In genomic region chr16:28317040-28317880, GRCh38 we compare ENCODE assay signal across 1 cellular context.
TF ChIP-seq lines count a peak whose summit lies in the region.

No MANE protein-coding gene starts in this region.

TF ChIP-seq in HepG2, 621 proteins besides CTCF, POLR2A, EP300 and RAD21 (continued from another document and continues in another):
- no peak for TF ChIP-seq CEBPZ (IDR thresholded peaks at IDR 0.05; ENCODE audit: low read length)
- no peak for TF ChIP-seq FOXO1 (CRISPR knock-in tag; IDR thresholded peaks at IDR 0.05)
- TF ChIP-seq SMAD9 (CRISPR knock-in tag; IDR thresholded peaks at IDR 0.05), result no peak
- peak; percentile 66 for TF ChIP-seq AGO1 (IDR thresholded peaks at IDR 0.05; ENCODE audit: low read depth, low read length, poor library complexity, severe bottlenecking)
- TF ChIP-seq ZNF7 (CRISPR knock-in tag; IDR thresholded peaks at IDR 0.05), result no peak
- TF ChIP-seq, protein P1, sequence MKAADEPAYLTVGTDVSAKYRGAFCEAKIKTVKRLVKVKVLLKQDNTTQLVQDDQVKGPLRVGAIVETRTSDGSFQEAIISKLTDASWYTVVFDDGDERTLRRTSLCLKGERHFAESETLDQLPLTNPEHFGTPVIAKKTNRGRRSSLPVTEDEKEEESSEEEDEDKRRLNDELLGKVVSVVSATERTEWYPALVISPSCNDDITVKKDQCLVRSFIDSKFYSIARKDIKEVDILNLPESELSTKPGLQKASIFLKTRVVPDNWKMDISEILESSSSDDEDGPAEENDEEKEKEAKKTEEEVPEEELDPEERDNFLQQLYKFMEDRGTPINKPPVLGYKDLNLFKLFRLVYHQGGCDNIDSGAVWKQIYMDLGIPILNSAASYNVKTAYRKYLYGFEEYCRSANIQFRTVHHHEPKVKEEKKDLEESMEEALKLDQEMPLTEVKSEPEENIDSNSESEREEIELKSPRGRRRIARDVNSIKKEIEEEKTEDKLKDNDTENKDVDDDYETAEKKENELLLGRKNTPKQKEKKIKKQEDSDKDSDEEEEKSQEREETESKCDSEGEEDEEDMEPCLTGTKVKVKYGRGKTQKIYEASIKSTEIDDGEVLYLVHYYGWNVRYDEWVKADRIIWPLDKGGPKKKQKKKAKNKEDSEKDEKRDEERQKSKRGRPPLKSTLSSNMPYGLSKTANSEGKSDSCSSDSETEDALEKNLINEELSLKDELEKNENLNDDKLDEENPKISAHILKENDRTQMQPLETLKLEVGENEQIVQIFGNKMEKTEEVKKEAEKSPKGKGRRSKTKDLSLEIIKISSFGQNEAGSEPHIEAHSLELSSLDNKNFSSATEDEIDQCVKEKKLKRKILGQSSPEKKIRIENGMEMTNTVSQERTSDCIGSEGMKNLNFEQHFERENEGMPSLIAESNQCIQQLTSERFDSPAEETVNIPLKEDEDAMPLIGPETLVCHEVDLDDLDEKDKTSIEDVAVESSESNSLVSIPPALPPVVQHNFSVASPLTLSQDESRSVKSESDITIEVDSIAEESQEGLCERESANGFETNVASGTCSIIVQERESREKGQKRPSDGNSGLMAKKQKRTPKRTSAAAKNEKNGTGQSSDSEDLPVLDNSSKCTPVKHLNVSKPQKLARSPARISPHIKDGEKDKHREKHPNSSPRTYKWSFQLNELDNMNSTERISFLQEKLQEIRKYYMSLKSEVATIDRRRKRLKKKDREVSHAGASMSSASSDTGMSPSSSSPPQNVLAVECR (CRISPR knock-in tag; IDR thresholded peaks at IDR 0.05; ENCODE audit: borderline replicate concordance), result no peak
- no peak for TF ChIP-seq SP2 (CRISPR knock-in tag; IDR thresholded peaks at IDR 0.05)
- TF ChIP-seq ZMYM2 (CRISPR knock-in tag; IDR thresholded peaks at IDR 0.05), result no peak
- TF ChIP-seq ZFP37 (CRISPR knock-in tag; IDR thresholded peaks at IDR 0.05; ENCODE audit: borderline replicate concordance), result no peak
- TF ChIP-seq, protein P2, sequence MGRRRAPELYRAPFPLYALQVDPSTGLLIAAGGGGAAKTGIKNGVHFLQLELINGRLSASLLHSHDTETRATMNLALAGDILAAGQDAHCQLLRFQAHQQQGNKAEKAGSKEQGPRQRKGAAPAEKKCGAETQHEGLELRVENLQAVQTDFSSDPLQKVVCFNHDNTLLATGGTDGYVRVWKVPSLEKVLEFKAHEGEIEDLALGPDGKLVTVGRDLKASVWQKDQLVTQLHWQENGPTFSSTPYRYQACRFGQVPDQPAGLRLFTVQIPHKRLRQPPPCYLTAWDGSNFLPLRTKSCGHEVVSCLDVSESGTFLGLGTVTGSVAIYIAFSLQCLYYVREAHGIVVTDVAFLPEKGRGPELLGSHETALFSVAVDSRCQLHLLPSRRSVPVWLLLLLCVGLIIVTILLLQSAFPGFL (CRISPR knock-in tag; IDR thresholded peaks at IDR 0.05), result no peak
- no peak for TF ChIP-seq ZNF709 (CRISPR knock-in tag; IDR thresholded peaks at IDR 0.05)
- TF ChIP-seq XRCC5 (optimal IDR thresholded peaks at IDR 0.05; ENCODE audit: low read length), result peak; percentile 90
- no peak for TF ChIP-seq ZNF720 (CRISPR knock-in tag; IDR thresholded peaks at IDR 0.05)
- 0 out of 2 replicates have a peak, but pooled peaks have one; percentile 15 for TF ChIP-seq RXRA (CRISPR knock-in tag; IDR thresholded peaks at IDR 0.05)
- TF ChIP-seq FUBP1 (CRISPR knock-in tag; IDR thresholded peaks at IDR 0.05; ENCODE audit: borderline replicate concordance), result no peak
- no peak for TF ChIP-seq RERE (CRISPR knock-in tag; IDR thresholded peaks at IDR 0.05; ENCODE audit: low read depth)
- TF ChIP-seq ZNF296 (CRISPR knock-in tag; conservative IDR thresholded peaks at IDR 0.05), result no peak
- TF ChIP-seq AKAP8 (CRISPR knock-in tag; IDR thresholded peaks at IDR 0.05), result no peak
- no peak for TF ChIP-seq ZNF253 (CRISPR knock-in tag; IDR thresholded peaks at IDR 0.05; ENCODE audit: borderline replicate concordance)
- TF ChIP-seq KDM3A (CRISPR knock-in tag; IDR thresholded peaks at IDR 0.05; ENCODE audit: low read depth), result no peak
- no peak for TF ChIP-seq ZSCAN30 (CRISPR knock-in tag; IDR thresholded peaks at IDR 0.05)
- TF ChIP-seq ZNF670 (CRISPR knock-in tag; IDR thresholded peaks at IDR 0.05; ENCODE audit: borderline replicate concordance), result no peak
- no peak for TF ChIP-seq U2AF1 (optimal IDR thresholded peaks at IDR 0.05; ENCODE audit: low read depth, low read length)
- TF ChIP-seq SCMH1 (CRISPR knock-in tag; IDR thresholded peaks at IDR 0.05; ENCODE audit: borderline replicate concordance), result no peak
- TF ChIP-seq, protein P3, sequence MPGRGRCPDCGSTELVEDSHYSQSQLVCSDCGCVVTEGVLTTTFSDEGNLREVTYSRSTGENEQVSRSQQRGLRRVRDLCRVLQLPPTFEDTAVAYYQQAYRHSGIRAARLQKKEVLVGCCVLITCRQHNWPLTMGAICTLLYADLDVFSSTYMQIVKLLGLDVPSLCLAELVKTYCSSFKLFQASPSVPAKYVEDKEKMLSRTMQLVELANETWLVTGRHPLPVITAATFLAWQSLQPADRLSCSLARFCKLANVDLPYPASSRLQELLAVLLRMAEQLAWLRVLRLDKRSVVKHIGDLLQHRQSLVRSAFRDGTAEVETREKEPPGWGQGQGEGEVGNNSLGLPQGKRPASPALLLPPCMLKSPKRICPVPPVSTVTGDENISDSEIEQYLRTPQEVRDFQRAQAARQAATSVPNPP (CRISPR knock-in tag; IDR thresholded peaks at IDR 0.05), result no peak
- TF ChIP-seq ZNF280B (CRISPR knock-in tag; IDR thresholded peaks at IDR 0.05; ENCODE audit: borderline replicate concordance), result 0 out of 2 replicates have a peak, but pooled peaks have one; percentile 20
- TF ChIP-seq FOXA3 (CRISPR knock-in tag; IDR thresholded peaks at IDR 0.05), result no peak
- TF ChIP-seq, protein P4, sequence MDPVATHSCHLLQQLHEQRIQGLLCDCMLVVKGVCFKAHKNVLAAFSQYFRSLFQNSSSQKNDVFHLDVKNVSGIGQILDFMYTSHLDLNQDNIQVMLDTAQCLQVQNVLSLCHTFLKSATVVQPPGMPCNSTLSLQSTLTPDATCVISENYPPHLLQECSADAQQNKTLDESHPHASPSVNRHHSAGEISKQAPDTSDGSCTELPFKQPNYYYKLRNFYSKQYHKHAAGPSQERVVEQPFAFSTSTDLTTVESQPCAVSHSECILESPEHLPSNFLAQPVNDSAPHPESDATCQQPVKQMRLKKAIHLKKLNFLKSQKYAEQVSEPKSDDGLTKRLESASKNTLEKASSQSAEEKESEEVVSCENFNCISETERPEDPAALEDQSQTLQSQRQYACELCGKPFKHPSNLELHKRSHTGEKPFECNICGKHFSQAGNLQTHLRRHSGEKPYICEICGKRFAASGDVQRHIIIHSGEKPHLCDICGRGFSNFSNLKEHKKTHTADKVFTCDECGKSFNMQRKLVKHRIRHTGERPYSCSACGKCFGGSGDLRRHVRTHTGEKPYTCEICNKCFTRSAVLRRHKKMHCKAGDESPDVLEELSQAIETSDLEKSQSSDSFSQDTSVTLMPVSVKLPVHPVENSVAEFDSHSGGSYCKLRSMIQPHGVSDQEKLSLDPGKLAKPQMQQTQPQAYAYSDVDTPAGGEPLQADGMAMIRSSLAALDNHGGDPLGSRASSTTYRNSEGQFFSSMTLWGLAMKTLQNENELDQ (CRISPR knock-in tag; IDR thresholded peaks at IDR 0.05; ENCODE audit: borderline replicate concordance), result no peak
- no peak for TF ChIP-seq ZNF619 (CRISPR knock-in tag; IDR thresholded peaks at IDR 0.05)
- 0 out of 2 replicates have a peak, but pooled peaks have one; percentile 7 for TF ChIP-seq CREB1 (IDR thresholded peaks at IDR 0.05)
- no peak for TF ChIP-seq CREB1 (CRISPR knock-in tag; IDR thresholded peaks at IDR 0.05)
- TF ChIP-seq GATA4 (IDR thresholded peaks at IDR 0.05; ENCODE audit: borderline replicate concordance, low read depth), result no peak
- TF ChIP-seq ZNF550 (CRISPR knock-in tag; IDR thresholded peaks at IDR 0.05; ENCODE audit: borderline replicate concordance), result peak; percentile 53; the same call in 1 of the 2 replicates
- TF ChIP-seq PAF1 (CRISPR knock-in tag; IDR thresholded peaks at IDR 0.05), result no peak
- TF ChIP-seq, protein P5, sequence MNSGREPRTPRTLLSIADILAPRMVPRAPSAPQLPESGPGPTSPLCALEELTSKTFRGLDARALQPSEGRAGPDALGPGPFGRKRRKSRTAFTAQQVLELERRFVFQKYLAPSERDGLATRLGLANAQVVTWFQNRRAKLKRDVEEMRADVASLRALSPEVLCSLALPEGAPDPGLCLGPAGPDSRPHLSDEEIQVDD (CRISPR knock-in tag; IDR thresholded peaks at IDR 0.05; ENCODE audit: borderline replicate concordance), result no peak
- no peak for TF ChIP-seq ZNF644 (CRISPR knock-in tag; IDR thresholded peaks at IDR 0.05; ENCODE audit: low read depth)
- TF ChIP-seq TAF15 (IDR thresholded peaks at IDR 0.05; ENCODE audit: low read depth, low read length, poor library complexity, severe bottlenecking), result no peak
